Comparison of ENCODE assay signal across 1 cellular context in the genomic region with DNA sequence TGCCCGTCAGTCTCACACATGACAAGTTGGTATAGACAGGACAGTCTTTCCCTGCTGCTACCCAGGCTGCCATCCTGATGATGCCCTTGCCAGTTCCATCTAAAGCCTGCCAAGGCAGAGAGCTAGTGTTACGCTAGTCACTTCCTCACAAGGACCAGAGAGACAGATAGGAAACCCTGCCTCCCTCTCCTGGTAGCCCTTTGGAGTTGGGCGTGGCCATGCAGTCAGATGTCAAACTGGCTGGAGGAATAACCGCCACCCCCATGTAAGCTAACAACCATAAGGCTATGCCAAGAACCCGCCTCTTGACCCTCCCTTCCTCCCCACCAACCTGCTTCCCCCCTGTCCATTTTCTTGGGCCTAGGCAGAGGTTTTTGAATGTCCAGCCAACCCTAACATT.
TF ChIP-seq lines count a peak whose summit lies in the region.

No MANE protein-coding gene starts in this region.

TF ChIP-seq in endothelial cell of umbilical vein, 7 proteins besides CTCF, POLR2A, EP300 and RAD21:
- TF ChIP-seq, protein P1, sequence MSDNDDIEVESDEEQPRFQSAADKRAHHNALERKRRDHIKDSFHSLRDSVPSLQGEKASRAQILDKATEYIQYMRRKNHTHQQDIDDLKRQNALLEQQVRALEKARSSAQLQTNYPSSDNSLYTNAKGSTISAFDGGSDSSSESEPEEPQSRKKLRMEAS (IDR thresholded peaks at IDR 0.05; ENCODE audit: insufficient read depth, insufficient read length): no peak
- no peak for TF ChIP-seq JUN (IDR thresholded peaks at IDR 0.05; ENCODE audit: borderline replicate concordance, insufficient read depth, insufficient read length, low read depth)
- no peak for TF ChIP-seq FOS (IDR thresholded peaks at IDR 0.05; ENCODE audit: borderline replicate concordance, insufficient read depth, low read length)
